ENCODE assay signal across 18 cellular contexts in the genomic region with DNA sequence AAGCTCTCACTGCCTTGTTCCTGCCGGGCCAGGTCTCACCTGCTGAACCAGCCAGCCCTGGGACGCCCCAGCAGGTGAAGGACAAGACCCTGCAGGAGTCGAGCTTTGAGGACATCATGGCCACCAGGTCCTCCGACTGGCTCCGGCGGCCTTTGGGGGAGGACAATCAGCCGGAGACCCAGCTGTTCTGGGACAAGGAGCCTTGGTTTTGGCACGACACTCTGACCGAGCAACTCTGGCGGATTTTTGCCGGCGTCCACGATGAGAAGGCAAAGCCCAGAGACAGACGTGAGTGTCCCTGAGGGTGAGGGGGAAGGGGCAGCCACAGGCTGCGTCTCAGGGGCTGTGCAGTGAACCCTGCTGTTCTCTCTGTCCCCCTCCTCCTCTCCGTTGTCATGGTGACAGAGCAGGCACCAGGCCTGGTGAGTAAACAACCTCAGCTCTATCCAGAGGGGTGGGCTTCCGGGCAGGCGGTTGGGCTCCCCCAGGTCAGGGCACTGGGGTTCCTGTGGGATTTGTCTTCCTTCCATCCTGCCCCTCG. TPM values are rescaled to one million over a fixed set of nuclear protein-coding genes. Genes with fewer than 3 reads are reported as not detected.
DNase-seq lines count a peak whose midpoint lies in the region; ATAC-seq and TF ChIP-seq lines count a peak whose summit lies in the region.
"Had no signal": no experiment of that assay in that cellular context is flagged by ENCODE, and none has a peak within 500 bp of the region (broad histone marks: within the 10 kb centered on the region; RNA-seq: fewer than 3 reads in every experiment).

No MANE protein-coding gene starts in this region.

- no peaks in the 10 kb centered on the region for H3K79me2 ChIP-seq in neural progenitor cell (ENCODE audit: low read depth)

- TF ChIP-seq CTCF in GM13976 (IDR thresholded peaks at IDR 0.05; ENCODE audit: borderline replicate concordance, control extremely low read depth, extremely low read depth, insufficient read depth, missing control alignments) (no peak), endodermal cell (conservative IDR thresholded peaks at IDR 0.05) (no peak), neural progenitor cell (IDR thresholded peaks at IDR 0.05) (no peak)

- H3F3A ChIP-seq in neural progenitor cell (ENCODE audit: low read depth), result peaks cover 33% of the 10 kb centered on the region

- H3K27ac ChIP-seq in endodermal cell (ENCODE audit: low read depth, low read length) (no peak overlapping the region), neural progenitor cell (no peak overlapping the region)
- H3K27ac ChIP-seq: left lung had no signal

- H4K20me1 ChIP-seq in neural progenitor cell (ENCODE audit: low read depth), result peaks cover 19% of the 10 kb centered on the region

- no peak for ATAC-seq in GM21825 (IDR thresholded peaks at IDR 0.05; ENCODE audit: unreplicated experiment)
- ATAC-seq in HG02610 (IDR thresholded peaks at IDR 0.05; ENCODE audit: unreplicated experiment), result no peak
- ATAC-seq: left lung; natural killer cell; stimulated activated naive CD8-positive, alpha-beta T cell treated with anti-CD3 and anti-CD28 coated beads, Interleukin-15, Interleukin-2, amounts not matched to agents 100 U/mL and 50 U/mL, for 24 hours had no signal

- in situ Hi-C loops in GM13976 (cut with MboI; ENCODE audit: low sequenced_read_pairs, unreplicated experiment), result no loop called here

- H3K4me3 ChIP-seq in endodermal cell (ENCODE audit: low read length) (no peak overlapping the region), neural progenitor cell (peak overlapping the region; percentile 31)
- H3K4me3 ChIP-seq: left lung had no signal

- H3K27me3 ChIP-seq in endodermal cell (ENCODE audit: control insufficient read depth, insufficient read depth, low read length, poor library complexity, severe bottlenecking), result no peaks in the 10 kb centered on the region
- H3K27me3 ChIP-seq in neural progenitor cell, result peaks cover 45% of the 10 kb centered on the region

- DNase-seq in GM13976 (ENCODE audit: low spot score) (peak; percentile 34), NCI-H1417 (lab: John Stamatoyannopoulos, UW) (peak in 2 of 3 experiments; percentile 78 to 94), endodermal cell (peak; percentile 78), neural progenitor cell (ENCODE audit: low spot score) (peak; percentile 89), KG1 (lab: John Stamatoyannopoulos, UW) (no peak)
- DNase-seq in activated CD8-positive, alpha-beta memory T cell treated with anti-CD3 and anti-CD28 coated beads, Interleukin-2, amount 50 U/mL, for 48 hours, result no peak
- DNase-seq: activated CD4-positive, alpha-beta memory T cell treated with anti-CD3 and anti-CD28 coated beads for 36 hours; amniotic stem cell; CD4-positive, alpha-beta T cell; head of caudate nucleus; left lung; natural killer cell; NCI-H1436 treated with DMSO at 0.1 percent for 48 hours; NK-92 treated with Interleukin-12 subunit alpha and Interleukin-12 subunit beta, amount 100 ng/mL, for 24 hours; SIG-M5; stimulated activated naive CD8-positive, alpha-beta T cell treated with anti-CD3 and anti-CD28 coated beads, Interleukin-15, Interleukin-2, amounts not matched to agents 100 U/mL and 50 U/mL, for 24 hours had no signal

- H3K27me3 Mint-ChIP-seq in endodermal cell (ENCODE audit: insufficient read depth), result peaks cover 20% of the 10 kb centered on the region
- peaks cover 37% of the 10 kb centered on the region for H3K27me3 Mint-ChIP-seq in neural progenitor cell (ENCODE audit: insufficient read depth, low read depth)

- H3K9me3 Mint-ChIP-seq in endodermal cell (no peaks in the 10 kb centered on the region), neural progenitor cell (no peaks in the 10 kb centered on the region)
- H3K9me3 Mint-ChIP-seq: activated CD4-positive, alpha-beta memory T cell treated with anti-CD3 and anti-CD28 coated beads for 36 hours; CD4-positive, alpha-beta T cell; natural killer cell had no signal

- H3K36me3 Mint-ChIP-seq in endodermal cell (ENCODE audit: low read depth) (peaks cover 4% of the 10 kb centered on the region), neural progenitor cell (no peaks in the 10 kb centered on the region)
- H3K36me3 Mint-ChIP-seq: activated CD4-positive, alpha-beta memory T cell treated with anti-CD3 and anti-CD28 coated beads for 36 hours; natural killer cell had no signal

- peak overlapping the region; percentile 77 for H3K4me2 ChIP-seq in neural progenitor cell

- H3K27ac Mint-ChIP-seq in endodermal cell (peak overlapping the region; percentile 67), neural progenitor cell (no peak overlapping the region)
- H3K27ac Mint-ChIP-seq: activated CD4-positive, alpha-beta memory T cell treated with anti-CD3 and anti-CD28 coated beads for 36 hours; CD4-positive, alpha-beta T cell; natural killer cell had no signal

- peak overlapping the region; percentile 55 for H2AFZ ChIP-seq in neural progenitor cell (replicated peaks)

- H3K36me3 ChIP-seq in endodermal cell (ENCODE audit: control insufficient read depth, insufficient read depth, low read length), result no peaks in the 10 kb centered on the region
- H3K36me3 ChIP-seq in neural progenitor cell, result no peaks in the 10 kb centered on the region
- H3K36me3 ChIP-seq: left lung had no signal

- H3K4me3 Mint-ChIP-seq in endodermal cell, result peak overlapping the region; percentile 46
- peak overlapping the region; percentile 81 for H3K4me3 Mint-ChIP-seq in neural progenitor cell
- H3K4me3 Mint-ChIP-seq: activated CD4-positive, alpha-beta memory T cell treated with anti-CD3 and anti-CD28 coated beads for 36 hours; CD4-positive, alpha-beta T cell; natural killer cell had no signal

- WGBS in endodermal cell (ENCODE audit: insufficient coverage in 1 of 2, insufficient read length in 1 of 2), 2 experiments, result 38 to 41% methylated on average over 12 to 19 of the region's 19 CpGs

- no peak overlapping the region for H3K9ac ChIP-seq in endodermal cell (ENCODE audit: extremely low read depth, low read length, poor library complexity, severe bottlenecking)
- H3K9ac ChIP-seq in neural progenitor cell, result no peak overlapping the region

- H3K4me1 Mint-ChIP-seq in endodermal cell (peaks cover 24% of the 10 kb centered on the region), neural progenitor cell (peaks cover 32% of the 10 kb centered on the region)

- no peaks in the 10 kb centered on the region for H3K9me3 ChIP-seq in endodermal cell (ENCODE audit: control insufficient read depth, low read length)
- no peaks in the 10 kb centered on the region for H3K9me3 ChIP-seq in neural progenitor cell (ENCODE audit: low read depth)
- H3K9me3 ChIP-seq: left lung had no signal

- H3K4me1 ChIP-seq in endodermal cell (ENCODE audit: control insufficient read depth, insufficient read depth, low read length) (peaks cover 10% of the 10 kb centered on the region), neural progenitor cell (peaks cover 26% of the 10 kb centered on the region)

RNA-seq across cellular contexts. Expression of gene TLE6, which starts 9.7 kb away (rescaled TPM):
- 10 to 100 TPM; 13.7 to 17.3 TPM for total RNA-seq in endodermal cell
- 1.2 TPM for polyA plus RNA-seq in endodermal cell (2013, experiment 1 of 2)
- 1.3 TPM for polyA plus RNA-seq in endodermal cell (2013, experiment 2 of 2)
- 0.22 and 1.8 TPM in 2 replicates for total RNA-seq in neural progenitor cell (ENCODE audit: low replicate concordance)
- total RNA-seq: CD4-positive, alpha-beta T cell had no signal

RNA-seq across cellular contexts. Expression of gene TLE2, which starts 42.1 kb away (rescaled TPM):
- total RNA-seq in endodermal cell (10 to 100 TPM; 75.0 to 80.3 TPM), neural progenitor cell (ENCODE audit: low replicate concordance) (1.1 TPM in 1 of 2 replicates, not detected in the other)
- polyA plus RNA-seq in endodermal cell (2013, experiment 1 of 2), result 8.9 TPM
- 10.2 TPM for polyA plus RNA-seq in endodermal cell (2013, experiment 2 of 2)

RNA-seq across cellular contexts. Expression of gene ZNF77, which starts 42.2 kb away (rescaled TPM):
- 1 to 10 TPM; 4.6 to 7.1 TPM for total RNA-seq in endodermal cell
- polyA plus RNA-seq in endodermal cell (2013, experiment 1 of 2), result 8.7 TPM
- 9.9 TPM for polyA plus RNA-seq in endodermal cell (2013, experiment 2 of 2)
- total RNA-seq in neural progenitor cell (ENCODE audit: low replicate concordance), result 6.2 and 6.5 TPM in 2 replicates

Comparison
In these comparisons a context has a peak if more than half of its experiments do, and no peak if none do; other contexts are left out.
1. DNase-seq: peak in GM13976 (single experiment), NCI-H1417 (2 of 3), endodermal cell (single experiment) and neural progenitor cell (single experiment); none in activated CD8-positive, alpha-beta memory T cell treated with anti-CD3 and anti-CD28 coated beads, Interleukin-2, amount 50 U/mL, for 48 hours (single experiment) and KG1 (single experiment).
2. RNA of gene TLE2, which starts 42.1 kb away (total RNA-seq): 75.0 to 80.3 TPM in endodermal cell; 1.1 TPM in neural progenitor cell; every median in the first group is over 10 times any median in the second.